15 cellular contexts compared by ENCODE assay signal in the genomic region with DNA sequence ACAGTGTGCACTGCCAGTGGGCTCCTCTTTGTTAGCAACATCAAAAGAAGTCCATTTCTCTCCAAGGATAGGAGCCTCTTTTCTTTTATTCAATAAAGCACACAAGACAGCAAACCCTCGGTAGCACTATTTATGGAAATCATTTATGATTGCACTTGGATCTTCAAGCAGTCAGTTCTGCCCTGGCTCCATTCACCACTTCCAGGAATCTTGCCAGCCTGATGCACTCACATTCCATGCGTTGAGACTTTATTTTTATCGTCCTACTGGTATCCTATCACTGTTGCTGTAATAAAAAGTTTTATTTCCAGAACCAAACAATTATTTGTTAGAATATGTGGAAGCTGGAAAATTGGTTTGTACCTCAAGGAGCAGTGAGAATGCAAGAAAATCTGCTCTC.
"Had no signal": no experiment of that assay in that cellular context is flagged by ENCODE, and none has a peak within 500 bp of the region (broad histone marks: within the 10 kb centered on the region; RNA-seq: fewer than 3 reads in every experiment).

No MANE protein-coding gene starts in this region.

- H3K4me3 ChIP-seq: breast epithelium, gastrocnemius medialis, right lobe of liver, upper lobe of right lung had no signal

- H3K27ac ChIP-seq: breast epithelium, gastrocnemius medialis, right lobe of liver, upper lobe of right lung had no signal

- H3K36me3 Mint-ChIP-seq: activated CD8-positive, alpha-beta memory T cell treated with anti-CD3 and anti-CD28 coated beads, Interleukin-2, amount 10 ng/mL, durations not matched to agents 7 days and 5 days; activated naive CD8-positive, alpha-beta T cell; naive B cell had no signal

- H3K27me3 ChIP-seq: breast epithelium, gastrocnemius medialis, right lobe of liver, upper lobe of right lung had no signal

- DNase-seq: activated CD4-positive, alpha-beta T cell treated with anti-CD3 and anti-CD28 coated beads, Interleukin-2, amount 50 U/mL, for 48 hours; activated CD4-positive, CD25-positive, alpha-beta regulatory T cell treated with anti-CD3 and anti-CD28 coated beads, Interleukin-2, amount 50 U/mL, for 72 hours; activated CD8-positive, alpha-beta memory T cell treated with anti-CD3 and anti-CD28 coated beads, Interleukin-2, amount 10 ng/mL, durations not matched to agents 7 days and 5 days; activated effector memory CD4-positive, alpha-beta T cell treated with anti-CD3 and anti-CD28 coated beads, Interleukin-2, amount 50 U/mL, for 16 hours; activated T-cell treated with anti-CD3 and anti-CD28 coated beads, Interleukin-2, amount 50 U/mL, for 4 hours; gastrocnemius medialis; naive B cell; right lobe of liver; stimulated activated CD4-positive, alpha-beta T cell treated with anti-CD3 and anti-CD28 coated beads, Interleukin-2, amount 100 ng/mL, for 24 hours; stimulated activated naive CD4-positive, alpha-beta T cell; T-helper 9 cell; upper lobe of right lung had no signal

- H3K4me1 ChIP-seq: breast epithelium, gastrocnemius medialis, right lobe of liver, upper lobe of right lung had no signal

- H3K4me3 Mint-ChIP-seq: activated CD8-positive, alpha-beta memory T cell treated with anti-CD3 and anti-CD28 coated beads, Interleukin-2, amount 10 ng/mL, durations not matched to agents 7 days and 5 days; activated naive CD8-positive, alpha-beta T cell; activated T-cell treated with anti-CD3 and anti-CD28 coated beads, Interleukin-2, amount 50 U/mL, for 4 hours; naive B cell had no signal

- H3K36me3 ChIP-seq: breast epithelium, gastrocnemius medialis, right lobe of liver, upper lobe of right lung had no signal

- H3K9me3 ChIP-seq: breast epithelium, gastrocnemius medialis, right lobe of liver, upper lobe of right lung had no signal

- ATAC-seq: activated CD8-positive, alpha-beta memory T cell treated with anti-CD3 and anti-CD28 coated beads, Interleukin-2, amount 10 ng/mL, durations not matched to agents 7 days and 5 days; activated T-cell treated with anti-CD3 and anti-CD28 coated beads, Interleukin-2, amount 50 U/mL, for 4 hours; gastrocnemius medialis; right lobe of liver; upper lobe of right lung had no signal

- H3K4me1 Mint-ChIP-seq: activated CD8-positive, alpha-beta memory T cell treated with anti-CD3 and anti-CD28 coated beads, Interleukin-2, amount 10 ng/mL, durations not matched to agents 7 days and 5 days; naive B cell had no signal

- H3K27me3 Mint-ChIP-seq: activated CD8-positive, alpha-beta memory T cell treated with anti-CD3 and anti-CD28 coated beads, Interleukin-2, amount 10 ng/mL, durations not matched to agents 7 days and 5 days; naive B cell; progenitor cell of endocrine pancreas had no signal

- H3K27ac Mint-ChIP-seq: activated CD8-positive, alpha-beta memory T cell treated with anti-CD3 and anti-CD28 coated beads, Interleukin-2, amount 10 ng/mL, durations not matched to agents 7 days and 5 days; activated naive CD8-positive, alpha-beta T cell; naive B cell; progenitor cell of endocrine pancreas had no signal

- H3K9me3 Mint-ChIP-seq: activated T-cell treated with anti-CD3 and anti-CD28 coated beads, Interleukin-2, amount 50 U/mL, for 4 hours had no signal
